Comparison of ENCODE assay signal across 8 cellular contexts in the genomic region with DNA sequence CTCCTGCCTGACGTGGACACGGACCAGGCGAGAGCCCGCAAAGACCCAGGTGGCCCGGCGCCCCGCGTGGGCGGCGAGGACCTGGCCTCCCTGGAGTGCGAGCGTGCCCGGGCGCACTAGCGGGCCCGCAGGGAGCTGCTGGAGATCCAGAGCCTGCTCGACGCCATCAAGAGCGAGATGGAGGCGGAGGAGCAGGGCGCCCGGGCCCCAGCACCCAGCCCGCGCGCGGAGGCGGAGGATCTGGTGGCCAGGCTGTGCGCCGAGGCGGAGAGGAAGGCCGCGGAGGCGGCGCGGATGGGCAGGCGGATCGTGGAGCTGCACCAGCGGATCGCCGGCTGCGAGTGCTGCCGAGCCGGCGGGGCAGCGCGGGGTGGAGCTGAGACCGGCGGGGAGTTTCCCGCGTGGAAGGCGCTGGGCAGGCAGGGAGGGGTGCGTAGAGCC. TPM values are rescaled to one million over a fixed set of nuclear protein-coding genes. Genes with fewer than 3 reads are reported as not detected.
A peak's percentile ranks its signal among the peaks of the same experiment; 100 is the strongest.
DNase-seq lines count a peak whose midpoint lies in the region; ATAC-seq lines count a peak whose summit lies in the region.

No MANE protein-coding gene starts in this region.

- peak; percentile 78 for ATAC-seq in stimulated activated naive CD8-positive, alpha-beta T cell treated with anti-CD3 and anti-CD28 coated beads, Interleukin-15, amount 100 ng/mL, for 72 hours

- peaks cover 13% of the 10 kb centered on the region for H3K4me1 Mint-ChIP-seq in activated CD4-positive, alpha-beta T cell treated with anti-CD3 and anti-CD28 coated beads, Interleukin-2, amount 10 ng/mL, durations not matched to agents 24 days and 14 days
- peaks cover 23% of the 10 kb centered on the region for H3K4me1 Mint-ChIP-seq in stimulated activated naive CD8-positive, alpha-beta T cell treated with anti-CD3 and anti-CD28 coated beads, Interleukin-15, amount 100 ng/mL, for 72 hours

- no peak overlapping the region for H3K27ac ChIP-seq in BLaER1
- H3K27ac ChIP-seq in mucosa of rectum (ENCODE audit: low read depth in 2 of 2, low read length in 2 of 2), result no peak overlapping the region

- intact Hi-C loops in activated CD4-positive, alpha-beta T cell treated with anti-CD3 and anti-CD28 coated beads, Interleukin-2, amount 10 ng/mL, durations not matched to agents 24 days and 14 days (cut with micrococcal nuclease), result no loop called here

- no peaks in the 10 kb centered on the region for H3K9me3 Mint-ChIP-seq in activated CD4-positive, alpha-beta T cell treated with anti-CD3 and anti-CD28 coated beads, Interleukin-2, amount 10 ng/mL, durations not matched to agents 24 days and 14 days
- H3K9me3 Mint-ChIP-seq in stimulated activated naive CD8-positive, alpha-beta T cell treated with anti-CD3 and anti-CD28 coated beads, Interleukin-15, amount 100 ng/mL, for 72 hours, result no peaks in the 10 kb centered on the region

- H3K4me3 ChIP-seq in BLaER1, result peak overlapping the region; percentile 8
- peak overlapping the region; percentile 35 to 46 for H3K4me3 ChIP-seq in mucosa of rectum (ENCODE audit: low read length in 2 of 2)

- H3K27ac Mint-ChIP-seq in activated CD4-positive, alpha-beta T cell treated with anti-CD3 and anti-CD28 coated beads, Interleukin-2, amount 10 ng/mL, durations not matched to agents 24 days and 14 days, result no peak overlapping the region
- no peak overlapping the region for H3K27ac Mint-ChIP-seq in stimulated activated naive CD8-positive, alpha-beta T cell treated with anti-CD3 and anti-CD28 coated beads, Interleukin-15, amount 100 ng/mL, for 72 hours

- peak overlapping the region; percentile 74 for H3K4me3 Mint-ChIP-seq in activated CD4-positive, alpha-beta T cell treated with anti-CD3 and anti-CD28 coated beads, Interleukin-2, amount 10 ng/mL, durations not matched to agents 24 days and 14 days
- H3K4me3 Mint-ChIP-seq in stimulated activated naive CD8-positive, alpha-beta T cell treated with anti-CD3 and anti-CD28 coated beads, Interleukin-15, amount 100 ng/mL, for 72 hours, result peak overlapping the region; percentile 75 to 77

- H3K36me3 Mint-ChIP-seq in activated CD4-positive, alpha-beta T cell treated with anti-CD3 and anti-CD28 coated beads, Interleukin-2, amount 10 ng/mL, durations not matched to agents 24 days and 14 days (ENCODE audit: low read depth), result peaks cover 1% of the 10 kb centered on the region

- peaks cover 36% of the 10 kb centered on the region for H3K27me3 Mint-ChIP-seq in activated CD4-positive, alpha-beta T cell treated with anti-CD3 and anti-CD28 coated beads, Interleukin-2, amount 10 ng/mL, durations not matched to agents 24 days and 14 days
- H3K27me3 Mint-ChIP-seq in stimulated activated naive CD8-positive, alpha-beta T cell treated with anti-CD3 and anti-CD28 coated beads, Interleukin-15, amount 100 ng/mL, for 72 hours, result peaks cover 40% of the 10 kb centered on the region

- H3K27me3 ChIP-seq in BLaER1 (peaks cover 38% of the 10 kb centered on the region), mucosa of rectum (ENCODE audit: control insufficient read depth in 2 of 2, insufficient read depth in 2 of 2, low read length in 2 of 2) (peaks cover 0 to 12% of the 10 kb centered on the region in 2 donors)

- H3K9ac ChIP-seq in BLaER1 (no peak overlapping the region), mucosa of rectum (ENCODE audit: low read depth in 1 of 2, low read length in 2 of 2) (peak overlapping the region in 1 of 2 donors; percentile 17)

- H3K36me3 ChIP-seq in BLaER1 (no peaks in the 10 kb centered on the region), mucosa of rectum (ENCODE audit: control insufficient read depth in 2 of 2, insufficient read depth in 2 of 2, low read length in 2 of 2) (no peaks in the 10 kb centered on the region)

- peak overlapping the region; percentile 45 for H3K4me2 ChIP-seq in BLaER1

- in situ Hi-C loops in ACHN (cut with HindIII; ENCODE audit: low pct_ligation_motif_present, low pct_unique_long_range_greater_than_20kb, low sequenced_read_pairs), result no loop called here

- peaks cover 6% of the 10 kb centered on the region; the same call in 1 of the 2 replicates for H3K9me3 ChIP-seq in BLaER1
- no peaks in the 10 kb centered on the region for H3K9me3 ChIP-seq in mucosa of rectum (ENCODE audit: control insufficient read depth in 2 of 2, low read length in 2 of 2)

- H3K4me1 ChIP-seq in BLaER1, result peaks cover 43% of the 10 kb centered on the region
- peaks cover 0 to 5% of the 10 kb centered on the region in 2 donors for H3K4me1 ChIP-seq in mucosa of rectum (ENCODE audit: control insufficient read depth in 2 of 2, insufficient read depth in 2 of 2, low read length in 2 of 2)

- peak; percentile 85 for DNase-seq in activated CD4-positive, alpha-beta T cell treated with anti-CD3 and anti-CD28 coated beads, Interleukin-2, amount 10 ng/mL, durations not matched to agents 24 days and 14 days
- DNase-seq in effector CD4-positive, alpha-beta T cell, result peak; percentile 38
- DNase-seq in stimulated activated naive CD8-positive, alpha-beta T cell treated with anti-CD3 and anti-CD28 coated beads, Interleukin-15, amount 100 ng/mL, for 72 hours, result peak; percentile 56 to 60
- DNase-seq in ACHN (no peak), NCI-H1105 treated with DMSO at 0.1 percent for 48 hours (lab: John Stamatoyannopoulos, UW) (no peak), A172 (ENCODE audit: low spot score) (no peak)

- H4K20me1 ChIP-seq in BLaER1, result peaks cover 24% of the 10 kb centered on the region

RNA-seq across cellular contexts. Expression of gene MRFAP1, which starts 18.2 kb away (rescaled TPM):
- 122 TPM in 2 replicates for total RNA-seq in activated CD4-positive, alpha-beta T cell treated with anti-CD3 and anti-CD28 coated beads, Interleukin-2, amount 10 ng/mL, durations not matched to agents 24 days and 14 days
- 153 and 191 TPM in 2 replicates for total RNA-seq in A172 (2014; rRNA removed; shearing (Covaris generic))

RNA-seq across cellular contexts. Expression of gene S100P, which starts 35.0 kb away (rescaled TPM):
- total RNA-seq in activated CD4-positive, alpha-beta T cell treated with anti-CD3 and anti-CD28 coated beads, Interleukin-2, amount 10 ng/mL, durations not matched to agents 24 days and 14 days, result 2.1 and 2.8 TPM in 2 replicates
- not detected in 2 replicates for total RNA-seq in A172 (2014; rRNA removed; shearing (Covaris generic))

RNA-seq across cellular contexts. Expression of gene MRFAP1L1, which starts 51.0 kb away (rescaled TPM):
- total RNA-seq in activated CD4-positive, alpha-beta T cell treated with anti-CD3 and anti-CD28 coated beads, Interleukin-2, amount 10 ng/mL, durations not matched to agents 24 days and 14 days, result 51.4 TPM in 2 replicates
- 71.6 and 90.6 TPM in 2 replicates for total RNA-seq in A172 (2014; rRNA removed; shearing (Covaris generic))

RNA-seq across cellular contexts. Expression of gene BLOC1S4, which starts 57.3 kb away (rescaled TPM):
- 20.1 and 21.4 TPM in 2 replicates for total RNA-seq in activated CD4-positive, alpha-beta T cell treated with anti-CD3 and anti-CD28 coated beads, Interleukin-2, amount 10 ng/mL, durations not matched to agents 24 days and 14 days
- total RNA-seq in A172 (2014; rRNA removed; shearing (Covaris generic)), result 16.8 and 23.2 TPM in 2 replicates

Comparison
In these comparisons a context has a peak if more than half of its experiments do, and no peak if none do; other contexts are left out.
1. DNase-seq: peak in activated CD4-positive, alpha-beta T cell treated with anti-CD3 and anti-CD28 coated beads, Interleukin-2, amount 10 ng/mL, durations not matched to agents 24 days and 14 days (single experiment), effector CD4-positive, alpha-beta T cell (single experiment) and stimulated activated naive CD8-positive, alpha-beta T cell treated with anti-CD3 and anti-CD28 coated beads, Interleukin-15, amount 100 ng/mL, for 72 hours (2 of 2); none in ACHN (single experiment), NCI-H1105 treated with DMSO at 0.1 percent for 48 hours (single experiment) and A172 (single experiment).